ENCODE assay signal across 19 cellular contexts in genomic region chr10:42930516-42931205, GRCh38.
"Had no signal": no experiment of that assay in that cellular context is flagged by ENCODE, and none has a peak within 500 bp of the region (broad histone marks: within the 10 kb centered on the region; RNA-seq: fewer than 3 reads in every experiment).

No MANE protein-coding gene starts in this region.

- H3K27me3 ChIP-seq: testis had no signal

- FAIRE-seq: keratinocyte had no signal

- H3K4me1 ChIP-seq: foreskin keratinocyte, testis had no signal

- H3K27ac Mint-ChIP-seq: immature natural killer cell; naive B cell; nephron; stimulated activated naive B cell treated with anti-CD40 and anti-IgM and Interleukin-4, amounts not matched to agents 10 μg/mL and 1 μg/mL and 100 μg/mL, for 72 hours; stimulated activated naive CD8-positive, alpha-beta T cell treated with anti-CD3 and anti-CD28 coated beads, Interleukin-15, amount 100 ng/mL, for 72 hours had no signal

- H3K4me3 Mint-ChIP-seq: immature natural killer cell; nephron; stimulated activated naive B cell treated with anti-CD40 and anti-IgM and Interleukin-4, amounts not matched to agents 10 μg/mL and 1 μg/mL and 100 μg/mL, for 72 hours; stimulated activated naive CD8-positive, alpha-beta T cell treated with anti-CD3 and anti-CD28 coated beads, Interleukin-15, amount 100 ng/mL, for 72 hours had no signal

- DNase-seq: colonic mucosa; dermis blood vessel endothelial cell; foreskin keratinocyte; immature natural killer cell; left ventricle myocardium inferior; mesenchymal stem cell; naive B cell; psoas muscle; retina; stimulated activated CD4-positive, alpha-beta T cell treated with anti-CD3 and anti-CD28 coated beads, Interleukin-2, amount 100 ng/mL, for 24 hours; stimulated activated CD4-positive, alpha-beta T cell treated with anti-CD3 and anti-CD28 coated beads, Interleukin-4, amount 100 ng/mL, for 4 hours; stimulated activated naive B cell treated with anti-CD40 and anti-IgM and Interleukin-4, amounts not matched to agents 10 μg/mL and 1 μg/mL and 100 μg/mL, for 72 hours; stimulated activated naive CD8-positive, alpha-beta T cell treated with anti-CD3 and anti-CD28 coated beads, Interleukin-15, amount 100 ng/mL, for 72 hours; testis had no signal

- H3K9me3 ChIP-seq: colonic mucosa, left ventricle myocardium inferior, psoas muscle, testis, tibial nerve had no signal

- H3K27ac ChIP-seq: colonic mucosa, foreskin keratinocyte, left ventricle myocardium inferior, psoas muscle, testis, tibial nerve had no signal

- ATAC-seq: foreskin keratinocyte; sciatic nerve; stimulated activated naive B cell treated with anti-CD40 and anti-IgM and Interleukin-4, amounts not matched to agents 10 μg/mL and 1 μg/mL and 100 μg/mL, for 72 hours; stimulated activated naive CD8-positive, alpha-beta T cell treated with anti-CD3 and anti-CD28 coated beads, Interleukin-15, amount 100 ng/mL, for 72 hours had no signal

- H3K36me3 ChIP-seq: colonic mucosa, left ventricle myocardium inferior, tibial nerve had no signal

- H3K36me3 Mint-ChIP-seq: immature natural killer cell; naive B cell; stimulated activated naive B cell treated with anti-CD40 and anti-IgM and Interleukin-4, amounts not matched to agents 10 μg/mL and 1 μg/mL and 100 μg/mL, for 72 hours had no signal

- H3K4me3 ChIP-seq: colonic mucosa, left ventricle myocardium inferior, lung, psoas muscle, testis, tibial nerve had no signal

- H3K9me3 Mint-ChIP-seq: immature natural killer cell; naive B cell; nephron; stimulated activated naive B cell treated with anti-CD40 and anti-IgM and Interleukin-4, amounts not matched to agents 10 μg/mL and 1 μg/mL and 100 μg/mL, for 72 hours; stimulated activated naive CD8-positive, alpha-beta T cell treated with anti-CD3 and anti-CD28 coated beads, Interleukin-15, amount 100 ng/mL, for 72 hours had no signal
